In the genomic region with DNA sequence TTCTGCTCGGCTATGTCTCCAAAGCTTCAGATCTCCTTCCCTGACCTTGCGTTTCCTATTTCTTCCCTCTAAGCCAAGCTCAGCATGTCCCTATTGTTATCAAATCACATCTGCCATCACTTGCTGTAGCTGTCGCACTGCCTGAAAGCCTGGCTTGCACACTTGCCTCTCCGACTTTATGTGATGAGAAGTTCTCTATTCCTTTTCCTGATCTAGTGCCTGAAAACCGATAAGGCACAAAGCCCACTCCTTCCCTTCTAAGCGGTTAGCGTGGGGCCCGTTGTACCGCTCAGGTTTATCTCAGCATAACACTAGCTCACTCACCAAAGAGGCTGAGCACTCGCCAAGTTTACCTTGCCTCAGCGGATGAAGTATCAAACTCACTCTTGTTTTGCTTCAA, we compare ENCODE assay signal across 10 cellular contexts. TPM values are rescaled to one million over a fixed set of nuclear protein-coding genes. Genes with fewer than 3 reads are reported as not detected.
DNase-seq lines count a peak whose midpoint lies in the region; ATAC-seq and TF ChIP-seq lines count a peak whose summit lies in the region.
"Had no signal": no experiment of that assay in that cellular context is flagged by ENCODE, and none has a peak within 500 bp of the region (broad histone marks: within the 10 kb centered on the region; RNA-seq: fewer than 3 reads in every experiment).

No MANE protein-coding gene starts in this region.

- H3K27ac Mint-ChIP-seq in CD8-positive, alpha-beta T cell, result no peak overlapping the region
- H3K27ac Mint-ChIP-seq in activated T-helper 2 cell treated with anti-CD3 and anti-CD28 coated beads, Interferon-gamma antibody, Interleukin-2, Interleukin-4, amounts not matched to agents 10 μg/mL and 5 μg/mL and 100 μg/mL, durations not matched to agents 14 hours and 24 hours and 36 hours, result no peak overlapping the region

- DNase-seq in CD8-positive, alpha-beta T cell, result no peak
- DNase-seq in activated T-helper 2 cell treated with anti-CD3 and anti-CD28 coated beads, Interferon-gamma antibody, Interleukin-2, Interleukin-4, amounts not matched to agents 10 μg/mL and 5 μg/mL and 100 μg/mL, durations not matched to agents 14 hours and 24 hours and 36 hours (ENCODE audit: low spot score), result no peak
- no peak for DNase-seq in lower lobe of right lung
- no peak for DNase-seq in GM19238 (ENCODE audit: insufficient read length, low spot score)
- no peak for DNase-seq in stimulated activated CD4-positive, alpha-beta T cell treated with anti-CD3 and anti-CD28 coated beads, Interleukin-4, amount 100 ng/mL, for 24 hours
- DNase-seq: activated CD8-positive, alpha-beta memory T cell treated with anti-CD3 and anti-CD28 coated beads, Interleukin-2, amount 50 U/mL, for 4 hours; NCI-H2227 treated with DMSO at 0.1 percent for 48 hours had no signal

- H3K27me3 ChIP-seq in CD8-positive, alpha-beta T cell (ENCODE audit: insufficient read depth, low read length), result peaks cover 16% of the 10 kb centered on the region
- H3K27me3 ChIP-seq in HUES64 (ENCODE audit: insufficient read depth, low read length) (peaks cover 33% of the 10 kb centered on the region), lower lobe of right lung (ENCODE audit: low read depth) (peaks cover 43% of the 10 kb centered on the region)

- CTCF ChIA-PET in CD8-positive, alpha-beta T cell (lab: Charles Lee), result no interaction called here

- peak overlapping the region; percentile 32 for H3K4me3 Mint-ChIP-seq in CD8-positive, alpha-beta T cell
- peak overlapping the region; percentile 49 for H3K4me3 Mint-ChIP-seq in activated T-helper 2 cell treated with anti-CD3 and anti-CD28 coated beads, Interferon-gamma antibody, Interleukin-2, Interleukin-4, amounts not matched to agents 10 μg/mL and 5 μg/mL and 100 μg/mL, durations not matched to agents 14 hours and 24 hours and 36 hours (ENCODE audit: low read depth)

- no peaks in the 10 kb centered on the region for H3K9me3 Mint-ChIP-seq in CD8-positive, alpha-beta T cell
- H3K9me3 Mint-ChIP-seq in activated T-helper 2 cell treated with anti-CD3 and anti-CD28 coated beads, Interferon-gamma antibody, Interleukin-2, Interleukin-4, amounts not matched to agents 10 μg/mL and 5 μg/mL and 100 μg/mL, durations not matched to agents 14 hours and 24 hours and 36 hours, result no peaks in the 10 kb centered on the region

- H3K4me1 ChIP-seq in CD8-positive, alpha-beta T cell (ENCODE audit: insufficient read depth, low read length), result peaks cover 8% of the 10 kb centered on the region
- H3K4me1 ChIP-seq in HUES64 (ENCODE audit: insufficient read depth, low read length), result peaks cover 44% of the 10 kb centered on the region
- H3K4me1 ChIP-seq in lower lobe of right lung, result peaks cover 19% of the 10 kb centered on the region

- H3K9ac ChIP-seq in HUES64 (ENCODE audit: low read depth, low read length), result peak overlapping the region; percentile 54

- TF ChIP-seq CTCF in CD8-positive, alpha-beta T cell (IDR thresholded peaks at IDR 0.05), result no peak
- TF ChIP-seq CTCF in lower lobe of right lung (IDR thresholded peaks at IDR 0.05), result no peak

- no peaks in the 10 kb centered on the region for H3K36me3 Mint-ChIP-seq in CD8-positive, alpha-beta T cell
- H3K36me3 Mint-ChIP-seq in activated T-helper 2 cell treated with anti-CD3 and anti-CD28 coated beads, Interferon-gamma antibody, Interleukin-2, Interleukin-4, amounts not matched to agents 10 μg/mL and 5 μg/mL and 100 μg/mL, durations not matched to agents 14 hours and 24 hours and 36 hours (ENCODE audit: low read depth), result no peaks in the 10 kb centered on the region

- peaks cover 16% of the 10 kb centered on the region for H3K4me1 Mint-ChIP-seq in CD8-positive, alpha-beta T cell (ENCODE audit: low read depth)
- H3K4me1 Mint-ChIP-seq in activated T-helper 2 cell treated with anti-CD3 and anti-CD28 coated beads, Interferon-gamma antibody, Interleukin-2, Interleukin-4, amounts not matched to agents 10 μg/mL and 5 μg/mL and 100 μg/mL, durations not matched to agents 14 hours and 24 hours and 36 hours (ENCODE audit: low read depth), result peaks cover 12% of the 10 kb centered on the region

- POLR2A ChIA-PET in CD8-positive, alpha-beta T cell (lab: Charles Lee), result no interaction called here

- no peaks in the 10 kb centered on the region for H3K9me3 ChIP-seq in CD8-positive, alpha-beta T cell (ENCODE audit: low read length)
- H3K9me3 ChIP-seq in HUES64 (ENCODE audit: insufficient read depth, low read depth, low read length) (no peaks in the 10 kb centered on the region), lower lobe of right lung (no peaks in the 10 kb centered on the region)

- intact Hi-C loops in CD8-positive, alpha-beta T cell (cut with DNase I, micrococcal nuclease), result no loop called here
- intact Hi-C loops in activated T-helper 2 cell treated with anti-CD3 and anti-CD28 coated beads, Interferon-gamma antibody, Interleukin-2, Interleukin-4, amounts not matched to agents 10 μg/mL and 5 μg/mL and 100 μg/mL, durations not matched to agents 14 hours and 24 hours and 36 hours (cut with micrococcal nuclease), result loop anchor here (10.0 kb wide), 1 partner anchor 180 kb away; no protein-coding TSS in a partner anchor
- intact Hi-C loops in lower lobe of right lung (cut with DNase I), result no loop called here

- no peaks in the 10 kb centered on the region for H3K36me3 ChIP-seq in CD8-positive, alpha-beta T cell (ENCODE audit: insufficient read depth, low read length)
- H3K36me3 ChIP-seq in HUES64 (ENCODE audit: insufficient read depth, low read length) (no peaks in the 10 kb centered on the region), lower lobe of right lung (no peaks in the 10 kb centered on the region)

- whole genome bisulfite sequencing in HUES64, result under 1% methylated on average over 11 of the region's 11 CpGs

- H3K27ac ChIP-seq in CD8-positive, alpha-beta T cell (ENCODE audit: low read depth, low read length), result no peak overlapping the region
- H3K27ac ChIP-seq in HUES64 (ENCODE audit: low read depth, low read length), result no peak overlapping the region
- H3K27ac ChIP-seq in lower lobe of right lung, result no peak overlapping the region

- no peak overlapping the region for H3K4me3 ChIP-seq in CD8-positive, alpha-beta T cell (ENCODE audit: low read depth, low read length)
- H3K4me3 ChIP-seq in HUES64 (ENCODE audit: low read length) (peak overlapping the region; percentile 58), lower lobe of right lung (peak overlapping the region; percentile 53)

- peaks cover 59% of the 10 kb centered on the region for H3K27me3 Mint-ChIP-seq in CD8-positive, alpha-beta T cell (ENCODE audit: low read depth)
- H3K27me3 Mint-ChIP-seq in activated T-helper 2 cell treated with anti-CD3 and anti-CD28 coated beads, Interferon-gamma antibody, Interleukin-2, Interleukin-4, amounts not matched to agents 10 μg/mL and 5 μg/mL and 100 μg/mL, durations not matched to agents 14 hours and 24 hours and 36 hours (ENCODE audit: low read depth), result peaks cover 62% of the 10 kb centered on the region

- no peak for ATAC-seq in CD8-positive, alpha-beta T cell
- ATAC-seq in lower lobe of right lung (peak in 1 of 2 donors; percentile 51), GM21360 (IDR thresholded peaks at IDR 0.05; ENCODE audit: unreplicated experiment) (no peak), GM19035 (IDR thresholded peaks at IDR 0.05; ENCODE audit: unreplicated experiment) (no peak)

RNA-seq across cellular contexts. Expression of a gene that starts 0.8 kb away (rescaled TPM):
- total RNA-seq in CD8-positive, alpha-beta T cell, result not detected
- 19.9 TPM for polyA plus RNA-seq in HUES64 (2013, experiment 1 of 2)
- 28.8 TPM for polyA plus RNA-seq in HUES64 (2013, experiment 2 of 2)
- 0.25 TPM in 1 of 2 replicates, not detected in the other for total RNA-seq in activated T-helper 2 cell treated with anti-CD3 and anti-CD28 coated beads, Interferon-gamma antibody, Interleukin-2, Interleukin-4, amounts not matched to agents 10 μg/mL and 5 μg/mL and 100 μg/mL, durations not matched to agents 14 hours and 24 hours and 36 hours
- total RNA-seq in lower lobe of right lung, result 0.83 TPM

RNA-seq across cellular contexts. Expression of a gene that starts 43.2 kb away (rescaled TPM):
- total RNA-seq in CD8-positive, alpha-beta T cell, result not detected
- not detected for polyA plus RNA-seq in HUES64 (2013, experiment 1 of 2)
- not detected for polyA plus RNA-seq in HUES64 (2013, experiment 2 of 2)
- not detected in 2 replicates for total RNA-seq in activated T-helper 2 cell treated with anti-CD3 and anti-CD28 coated beads, Interferon-gamma antibody, Interleukin-2, Interleukin-4, amounts not matched to agents 10 μg/mL and 5 μg/mL and 100 μg/mL, durations not matched to agents 14 hours and 24 hours and 36 hours
- not detected for total RNA-seq in lower lobe of right lung
